16 cellular contexts compared by ENCODE assay signal in the genomic region with DNA sequence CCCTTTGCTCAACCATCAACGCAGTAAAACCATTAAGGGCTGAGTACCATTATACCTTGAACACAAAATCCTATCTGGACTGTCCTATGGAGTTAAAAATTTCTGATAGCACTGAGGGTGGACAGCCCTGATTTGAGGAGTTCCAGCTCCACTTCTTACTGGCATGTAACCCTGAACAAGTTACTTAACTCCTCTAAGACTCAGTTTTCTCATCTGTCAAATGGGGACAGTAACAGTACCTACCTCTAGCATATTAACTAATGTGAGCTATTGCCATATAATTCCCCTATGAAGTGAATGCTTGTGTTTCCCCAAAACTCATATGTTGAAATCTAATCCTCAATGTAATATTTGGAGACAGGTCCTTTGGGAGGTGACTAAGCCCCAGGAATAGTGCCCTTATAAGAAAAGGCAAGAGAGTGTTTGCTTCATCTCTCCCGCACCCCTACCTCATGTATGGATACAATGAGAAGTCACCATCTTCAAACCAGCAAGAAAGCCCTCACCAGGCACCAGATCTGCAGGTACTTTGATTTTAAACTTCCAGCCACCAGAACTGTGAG.
DNase-seq lines count a peak whose midpoint lies in the region; ATAC-seq, FAIRE-seq and TF ChIP-seq lines count a peak whose summit lies in the region.
"Had no signal": no experiment of that assay in that cellular context is flagged by ENCODE, and none has a peak within 500 bp of the region (broad histone marks: within the 10 kb centered on the region; RNA-seq: fewer than 3 reads in every experiment).

No MANE protein-coding gene starts in this region.

- no peaks in the 10 kb centered on the region for H4K20me1 ChIP-seq in GM12878 (ENCODE audit: control insufficient read depth, insufficient read depth)

- BruUV-seq in GM12878 (replicated peaks; lab: Mats Ljungman, UMichigan): no TSS peak

- WGBS in GM12878 (ENCODE audit: insufficient coverage, insufficient replicate concordance, low lambda C conversion rate, missing lambda C conversion rate): 80% methylated on average over 2 of the region's 2 CpGs

- RAD21 ChIA-PET in GM12878 (lab: Charles Lee; ENCODE audit: unreplicated experiment): no interaction called here

- H3K4me2 ChIP-seq in GM12878 (ENCODE audit: control insufficient read depth, insufficient read depth): no peak overlapping the region

- H3K4me3 ChIP-seq in GM12878 (no peak overlapping the region), HAP-1 (no peak overlapping the region)
- H3K4me3 ChIP-seq: GM23248 had no signal

- peak; percentile 38 for FAIRE-seq in GM12878 (lab: Jason Lieb, UNC)
- FAIRE-seq: GM18507 had no signal

- H3K4me3 Mint-ChIP-seq in activated naive CD8-positive, alpha-beta T cell: no peak overlapping the region
- no peak overlapping the region for H3K4me3 Mint-ChIP-seq in activated naive CD8-positive, alpha-beta T cell treated with anti-CD3 and anti-CD28 coated beads, Interleukin-2, amount 50 U/mL, for 24 hours
- H3K4me3 Mint-ChIP-seq: H9 had no signal

- H3K9me3 Mint-ChIP-seq in activated naive CD8-positive, alpha-beta T cell (ENCODE audit: low read depth): peaks cover 6% of the 10 kb centered on the region
- H3K9me3 Mint-ChIP-seq in activated naive CD8-positive, alpha-beta T cell treated with anti-CD3 and anti-CD28 coated beads, Interleukin-2, amount 50 U/mL, for 24 hours: peaks cover 8% of the 10 kb centered on the region
- H3K9me3 Mint-ChIP-seq: H9 had no signal

- H3K4me1 ChIP-seq in GM12878 (ENCODE audit: control insufficient read depth, insufficient read depth, low read length) (peaks cover 8% of the 10 kb centered on the region), HAP-1 (peaks cover 16% of the 10 kb centered on the region)

- no peak overlapping the region for H2AFZ ChIP-seq in GM12878 (ENCODE audit: control insufficient read depth, low read depth, low read length)
- H2AFZ ChIP-seq: GM23248 had no signal

- peaks cover 19% of the 10 kb centered on the region for H3K36me3 Mint-ChIP-seq in activated naive CD8-positive, alpha-beta T cell
- H3K36me3 Mint-ChIP-seq in activated naive CD8-positive, alpha-beta T cell treated with anti-CD3 and anti-CD28 coated beads, Interleukin-2, amount 50 U/mL, for 24 hours (ENCODE audit: low read depth): peaks cover 9% of the 10 kb centered on the region

- H3K9ac ChIP-seq in GM12878 (ENCODE audit: control insufficient read depth, insufficient read depth, low read length): no peak overlapping the region
- H3K9ac ChIP-seq: GM23248 had no signal

- intact Hi-C loops in GM12878 (cut with micrococcal nuclease; ENCODE audit: unreplicated experiment): no loop called here

- H3K4me1 Mint-ChIP-seq in activated naive CD8-positive, alpha-beta T cell (ENCODE audit: low read depth): peaks cover 70% of the 10 kb centered on the region
- H3K4me1 Mint-ChIP-seq in activated naive CD8-positive, alpha-beta T cell treated with anti-CD3 and anti-CD28 coated beads, Interleukin-2, amount 50 U/mL, for 24 hours: peaks cover 63% of the 10 kb centered on the region

- in situ Hi-C loops in GM12878 (cut with MboI) (no loop called here), HAP-1 (cut with MboI; ENCODE audit: low sequenced_read_pairs) (loop anchor here (25.0 kb wide), 1 partner anchor 352 kb away; no protein-coding TSS in a partner anchor)

- H3K27me3 Mint-ChIP-seq in activated naive CD8-positive, alpha-beta T cell: no peaks in the 10 kb centered on the region
- no peaks in the 10 kb centered on the region for H3K27me3 Mint-ChIP-seq in activated naive CD8-positive, alpha-beta T cell treated with anti-CD3 and anti-CD28 coated beads, Interleukin-2, amount 50 U/mL, for 24 hours

- no peaks in the 10 kb centered on the region for H3K27me3 ChIP-seq in GM12878 (replicated peaks in 1 of 2; ENCODE audit: control insufficient read depth in 2 of 2, insufficient read depth in 2 of 2, low read length in 1 of 2)
- H3K27me3 ChIP-seq in HAP-1 (ENCODE audit: low read depth): no peaks in the 10 kb centered on the region

- no peak for TF ChIP-seq POLR2A in GM12878 (IDR thresholded peaks at IDR 0.05; ENCODE audit: low read depth, low read length)

- CTCF ChIA-PET in GM12878 (lab: Yijun Ruan, JAX): no interaction called here

- POLR2A ChIA-PET in GM12878 (lab: Charles Lee): no interaction called here

- no peak overlapping the region for H3K27ac ChIP-seq in GM12878 (ENCODE audit: control insufficient read depth, insufficient read depth)
- H3K27ac ChIP-seq: 22Rv1, GM23248 had no signal

- H3K79me2 ChIP-seq in GM12878 (ENCODE audit: control insufficient read depth, insufficient read depth, low read length): no peaks in the 10 kb centered on the region

- ATAC-seq in activated naive CD8-positive, alpha-beta T cell treated with anti-CD3 and anti-CD28 coated beads, Interleukin-2, amount 50 U/mL, for 24 hours: no peak
- no peak for ATAC-seq in GM12878
- ATAC-seq in HG03378 (IDR thresholded peaks at IDR 0.05; ENCODE audit: unreplicated experiment): no peak
- ATAC-seq in GM19397 (IDR thresholded peaks at IDR 0.05; ENCODE audit: unreplicated experiment): no peak

- H3K36me3 ChIP-seq in GM12878 (ENCODE audit: control insufficient read depth in 2 of 2, insufficient read depth in 2 of 2, low read length in 1 of 2): no peaks in the 10 kb centered on the region
- no peaks in the 10 kb centered on the region for H3K36me3 ChIP-seq in HAP-1 (replicated peaks)

- TF ChIP-seq CTCF in GM12878 (IDR thresholded peaks at IDR 0.05 in 2 of 3, conservative IDR thresholded peaks at IDR 0.05 in 1 of 3; ENCODE audit: control insufficient read depth in 2 of 3, extremely low read depth in 1 of 3, insufficient read depth in 1 of 3, low read depth in 3 of 3, low read length in 3 of 3): no peak

- DNase-seq in activated naive CD8-positive, alpha-beta T cell treated with anti-CD3 and anti-CD28 coated beads, Interleukin-2, amount 50 U/mL, for 24 hours: no peak
- DNase-seq in GM12878 (ENCODE audit: low read depth, low spot score) (no peak), fibroblast of peridontal ligament (ENCODE audit: extremely low read depth) (peak; percentile 31), HAP-1 (ENCODE audit: low spot score in 2 of 2) (no peak)
- DNase-seq in activated naive CD4-positive, alpha-beta T cell treated with Interleukin-2 at 50 U/mL for 16 hours: no peak
- DNase-seq: Calu3, DMS 273 treated with DMSO at 0.1 percent for 48 hours, GM23248, H9, KBM-7 had no signal

- SMC1A ChIA-PET in GM12878 (lab: Charles Lee; ENCODE audit: uncharacterized antibody, unreplicated experiment): no interaction called here

- TF ChIP-seq EP300 in GM12878 (IDR thresholded peaks at IDR 0.05; ENCODE audit: borderline replicate concordance in 1 of 2, control insufficient read depth in 1 of 2, low read depth in 2 of 2, low read length in 2 of 2): no peak

- TF ChIP-seq RAD21 in GM12878 (IDR thresholded peaks at IDR 0.05; ENCODE audit: insufficient read depth, low read depth, low read length): no peak

- H3K9me3 ChIP-seq in GM12878 (replicated peaks; ENCODE audit: control insufficient read depth, insufficient read depth, low read length): no peaks in the 10 kb centered on the region
- no peaks in the 10 kb centered on the region for H3K9me3 ChIP-seq in HAP-1

- H3K27ac Mint-ChIP-seq in activated naive CD8-positive, alpha-beta T cell: peak overlapping the region; percentile 4
- H3K27ac Mint-ChIP-seq in activated naive CD8-positive, alpha-beta T cell treated with anti-CD3 and anti-CD28 coated beads, Interleukin-2, amount 50 U/mL, for 24 hours: no peak overlapping the region
- H3K27ac Mint-ChIP-seq: CD14-positive monocyte, H9 had no signal

TF ChIP-seq in GM12878, 131 proteins besides CTCF, POLR2A, EP300 and RAD21:
- TF ChIP-seq, protein P1, sequence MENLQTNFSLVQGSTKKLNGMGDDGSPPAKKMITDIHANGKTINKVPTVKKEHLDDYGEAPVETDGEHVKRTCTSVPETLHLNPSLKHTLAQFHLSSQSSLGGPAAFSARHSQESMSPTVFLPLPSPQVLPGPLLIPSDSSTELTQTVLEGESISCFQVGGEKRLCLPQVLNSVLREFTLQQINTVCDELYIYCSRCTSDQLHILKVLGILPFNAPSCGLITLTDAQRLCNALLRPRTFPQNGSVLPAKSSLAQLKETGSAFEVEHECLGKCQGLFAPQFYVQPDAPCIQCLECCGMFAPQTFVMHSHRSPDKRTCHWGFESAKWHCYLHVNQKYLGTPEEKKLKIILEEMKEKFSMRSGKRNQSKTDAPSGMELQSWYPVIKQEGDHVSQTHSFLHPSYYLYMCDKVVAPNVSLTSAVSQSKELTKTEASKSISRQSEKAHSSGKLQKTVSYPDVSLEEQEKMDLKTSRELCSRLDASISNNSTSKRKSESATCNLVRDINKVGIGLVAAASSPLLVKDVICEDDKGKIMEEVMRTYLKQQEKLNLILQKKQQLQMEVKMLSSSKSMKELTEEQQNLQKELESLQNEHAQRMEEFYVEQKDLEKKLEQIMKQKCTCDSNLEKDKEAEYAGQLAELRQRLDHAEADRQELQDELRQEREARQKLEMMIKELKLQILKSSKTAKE (IDR thresholded peaks at IDR 0.05; ENCODE audit: low read depth, poor library complexity, severe bottlenecking): no peak
- TF ChIP-seq RAD51 (IDR thresholded peaks at IDR 0.05) (no peak), ATF7 (IDR thresholded peaks at IDR 0.05; ENCODE audit: low read depth) (no peak)
